In genomic region chr7:66429498-66430163, GRCh38 we compare ENCODE assay signal across 22 cellular contexts.
A peak's percentile ranks its signal among the peaks of the same experiment; 100 is the strongest.
DNase-seq lines count a peak whose midpoint lies in the region; ATAC-seq, FAIRE-seq and TF ChIP-seq lines count a peak whose summit lies in the region.
"Had no signal": no experiment of that assay in that cellular context is flagged by ENCODE, and none has a peak within 500 bp of the region (broad histone marks: within the 10 kb centered on the region; RNA-seq: fewer than 3 reads in every experiment).

No MANE protein-coding gene starts in this region.

- H2AK9ac ChIP-seq in IMR-90 (replicated peaks; ENCODE audit: low read depth, low read length, poor library complexity): no peak overlapping the region

- no peaks in the 10 kb centered on the region for H3K9me2 ChIP-seq in MM.1S (replicated peaks; ENCODE audit: insufficient read depth, low read length)

- no peak for TF ChIP-seq EP300 in A549 (IDR thresholded peaks at IDR 0.05)
- TF ChIP-seq EP300 in HepG2 (IDR thresholded peaks at IDR 0.05; ENCODE audit: low read depth in 2 of 2, low read length in 2 of 2): no peak
- no peak for TF ChIP-seq EP300 in HepG2 (CRISPR knock-in tag; IDR thresholded peaks at IDR 0.05; ENCODE audit: borderline replicate concordance)

- H2BK20ac ChIP-seq in IMR-90 (ENCODE audit: low read depth, low read length): no peak overlapping the region

- H3K9me3 ChIP-seq in A549 (no peaks in the 10 kb centered on the region), IMR-90 (ENCODE audit: control insufficient read depth, insufficient read depth, low read length) (no peaks in the 10 kb centered on the region), astrocyte (ENCODE audit: insufficient read depth, low read depth, low read length) (no peaks in the 10 kb centered on the region), HepG2 (ENCODE audit: low read length) (no peaks in the 10 kb centered on the region), MM.1S (replicated peaks; ENCODE audit: insufficient read depth, low read length) (no peaks in the 10 kb centered on the region)
- H3K9me3 ChIP-seq in CD4-positive, alpha-beta T cell (ENCODE audit: control insufficient read depth, low read length): no peaks in the 10 kb centered on the region
- H3K9me3 ChIP-seq: SJCRH30 had no signal

- H3K4me2 ChIP-seq in A549 (no peak overlapping the region), IMR-90 (ENCODE audit: low read depth, low read length) (no peak overlapping the region), astrocyte (ENCODE audit: low read length) (no peak overlapping the region), HepG2 (ENCODE audit: low read depth, low read length) (no peak overlapping the region), MM.1S (ENCODE audit: low read depth, low read length) (no peak overlapping the region)

- no peak overlapping the region for H2AK5ac ChIP-seq in IMR-90 (ENCODE audit: low read depth, low read length)

- H4K5ac ChIP-seq in IMR-90 (ENCODE audit: low read depth, low read length): no peak overlapping the region

- ATAC-seq in A549 (no peak; a peak in 1 of 6 replicates), IMR-90 (ENCODE audit: low read depth) (peak; percentile 24; the same call in 1 of the 2 replicates), HepG2 (no peak; the same call in 2 of the 3 replicates), HG03378 (IDR thresholded peaks at IDR 0.05; ENCODE audit: unreplicated experiment) (no peak)
- ATAC-seq in activated naive CD8-positive, alpha-beta T cell treated with anti-CD3 and anti-CD28 coated beads, Interleukin-2, amount 50 U/mL, for 24 hours: no peak
- ATAC-seq in CD4-positive, alpha-beta T cell (ENCODE audit: poor library complexity): no peak
- ATAC-seq: CD8-positive, alpha-beta T cell had no signal

- H3K27ac ChIP-seq in A549: no peak overlapping the region
- H3K27ac ChIP-seq in IMR-90 (ENCODE audit: insufficient read depth, low read length): no peak overlapping the region
- H3K27ac ChIP-seq in astrocyte (ENCODE audit: low read depth, low read length): no peak overlapping the region
- no peak overlapping the region for H3K27ac ChIP-seq in HepG2 (ENCODE audit: extremely low read length, insufficient read depth, low read length)
- no peak overlapping the region for H3K27ac ChIP-seq in MM.1S (ENCODE audit: low read length)
- H3K27ac ChIP-seq in CD4-positive, alpha-beta T cell (ENCODE audit: low read depth, low read length): no peak overlapping the region
- H3K27ac ChIP-seq: RWPE1, SJCRH30 had no signal

- in situ Hi-C loops in IMR-90 (cut with MboI; ENCODE audit: low sequenced_read_pairs): no loop called here
- in situ Hi-C loops in HepG2 (cut with HindIII; ENCODE audit: extremely low pct_ligation_motif_present, low pct_unique_long_range_greater_than_20kb): no loop called here

- H3K18ac ChIP-seq in IMR-90 (ENCODE audit: low read depth, low read length): no peak overlapping the region

- H4K8ac ChIP-seq in IMR-90 (ENCODE audit: low read depth in 2 of 2, low read length in 2 of 2): no peak overlapping the region

- no peak for TF ChIP-seq CTCF in A549 (IDR thresholded peaks at IDR 0.05)
- TF ChIP-seq CTCF in IMR-90 (conservative IDR thresholded peaks at IDR 0.05; ENCODE audit: low read depth, low read length): no peak
- no peak for TF ChIP-seq CTCF in astrocyte (IDR thresholded peaks at IDR 0.05; ENCODE audit: insufficient read depth, low read depth, low read length)
- TF ChIP-seq CTCF in HepG2 (CRISPR knock-in tag; IDR thresholded peaks at IDR 0.05): no peak
- no peak for TF ChIP-seq CTCF in MM.1S (IDR thresholded peaks at IDR 0.05; ENCODE audit: low read length)
- no peak for TF ChIP-seq CTCF in CD4-positive, alpha-beta T cell (IDR thresholded peaks at IDR 0.05)

- H3K36me3 Mint-ChIP-seq in astrocyte (ENCODE audit: low read depth, unreplicated experiment): peaks cover 13% of the 10 kb centered on the region
- no peaks in the 10 kb centered on the region for H3K36me3 Mint-ChIP-seq in activated naive CD8-positive, alpha-beta T cell treated with anti-CD3 and anti-CD28 coated beads, Interleukin-2, amount 50 U/mL, for 24 hours (ENCODE audit: low read depth)
- H3K36me3 Mint-ChIP-seq in CD4-positive, alpha-beta T cell (ENCODE audit: low read depth): peaks cover 36% of the 10 kb centered on the region

- no peaks in the 10 kb centered on the region for H3K79me2 ChIP-seq in astrocyte (ENCODE audit: insufficient read depth, low read length)
- no peaks in the 10 kb centered on the region for H3K79me2 ChIP-seq in HepG2 (ENCODE audit: insufficient read depth, low read length)
- no peaks in the 10 kb centered on the region for H3K79me2 ChIP-seq in MM.1S (ENCODE audit: low read length)

- H3K36me3 ChIP-seq in IMR-90 (ENCODE audit: control insufficient read depth, insufficient read depth, low read length) (0 out of 2 replicates have a peak, but pooled peaks cover 1% of the 10 kb centered on the region), astrocyte (ENCODE audit: insufficient read depth, low read length) (no peaks in the 10 kb centered on the region), HepG2 (replicated peaks in 1 of 2; ENCODE audit: control insufficient read depth in 1 of 2, insufficient read depth in 2 of 2, low read length in 2 of 2) (peaks cover 8 to 10% of the 10 kb centered on the region in 2 experiments), MM.1S (replicated peaks; ENCODE audit: insufficient read depth, low read length) (no peaks in the 10 kb centered on the region)
- H3K36me3 ChIP-seq: SJCRH30 had no signal

- intact Hi-C loops in IMR-90 (cut with micrococcal nuclease) (no loop called here), HepG2 (cut with micrococcal nuclease; ENCODE audit: unreplicated experiment) (no loop called here)
- intact Hi-C loops in CD4-positive, alpha-beta T cell (cut with DNase I, micrococcal nuclease): no loop called here

- no peaks in the 10 kb centered on the region for H4K20me1 ChIP-seq in IMR-90 (ENCODE audit: insufficient read depth, low read length)
- H4K20me1 ChIP-seq in astrocyte (ENCODE audit: insufficient read depth, low read length): no peaks in the 10 kb centered on the region
- no peaks in the 10 kb centered on the region for H4K20me1 ChIP-seq in HepG2 (ENCODE audit: insufficient read depth, low read length)
- no peaks in the 10 kb centered on the region for H4K20me1 ChIP-seq in MM.1S (ENCODE audit: insufficient read depth, low read length)

- no peaks in the 10 kb centered on the region for H3F3A ChIP-seq in MM.1S (ENCODE audit: insufficient read depth, low read length)

- TF ChIP-seq RAD21 in A549 (conservative IDR thresholded peaks at IDR 0.05 in 1 of 2, IDR thresholded peaks at IDR 0.05 in 1 of 2): no peak
- no peak for TF ChIP-seq RAD21 in IMR-90 (IDR thresholded peaks at IDR 0.05; ENCODE audit: low read length)
- no peak for TF ChIP-seq RAD21 in HepG2 (CRISPR knock-in tag; IDR thresholded peaks at IDR 0.05)

- BruUV-seq in IMR-90 (replicated peaks; lab: Mats Ljungman, UMichigan): no TSS peak
- no TSS peak for BruUV-seq in HepG2 (replicated peaks; lab: Mats Ljungman, UMichigan)

- H3K4ac ChIP-seq in IMR-90 (ENCODE audit: low read depth, low read length): no peak overlapping the region

- H3K9me3 Mint-ChIP-seq in astrocyte (ENCODE audit: unreplicated experiment): no peaks in the 10 kb centered on the region
- H3K9me3 Mint-ChIP-seq in activated naive CD8-positive, alpha-beta T cell treated with anti-CD3 and anti-CD28 coated beads, Interleukin-2, amount 50 U/mL, for 24 hours: no peaks in the 10 kb centered on the region
- no peaks in the 10 kb centered on the region for H3K9me3 Mint-ChIP-seq in CD4-positive, alpha-beta T cell
- H3K9me3 Mint-ChIP-seq: CD8-positive, alpha-beta T cell; HFFc6 had no signal

- 0 out of 2 replicates have a peak, but pooled peaks cover 4% of the 10 kb centered on the region for H3K9me1 ChIP-seq in IMR-90 (ENCODE audit: insufficient read depth, low read length)

- CTCF ChIA-PET in A549 (lab: Yijun Ruan, JAX): interaction anchor here (1.0 to 1.7 kb wide), 2 partner anchors 16 to 23 kb away, joined by 3 to 5 read pairs; no protein-coding TSS in a partner anchor
- CTCF ChIA-PET in IMR-90 (lab: Yijun Ruan, JAX): interaction anchor here (0.6 kb wide), 1 partner anchor 10 kb away, joined by 3 read pairs; no protein-coding TSS in a partner anchor
- CTCF ChIA-PET in HepG2 (lab: Yijun Ruan, JAX; ENCODE audit: low intra/inter-chr PET ratio, low total read pairs): no interaction called here
- CTCF ChIA-PET in CD4-positive, alpha-beta T cell (lab: Charles Lee): no interaction called here

- TF ChIP-seq POLR2A in A549 (IDR thresholded peaks at IDR 0.05; ENCODE audit: low read length): no peak
- TF ChIP-seq POLR2A in IMR-90 (IDR thresholded peaks at IDR 0.05; ENCODE audit: low read depth, low read length): no peak
- no peak for TF ChIP-seq POLR2A in HepG2 (IDR thresholded peaks at IDR 0.05; ENCODE audit: insufficient read depth in 1 of 2, low read depth in 2 of 2, low read length in 2 of 2)

- H2AFZ ChIP-seq in IMR-90 (replicated peaks; ENCODE audit: low read length, poor library complexity): no peak overlapping the region
- no peak overlapping the region for H2AFZ ChIP-seq in astrocyte (ENCODE audit: low read depth, low read length)
- no peak overlapping the region for H2AFZ ChIP-seq in HepG2 (ENCODE audit: low read length)
- H2AFZ ChIP-seq in MM.1S (ENCODE audit: low read length): no peak overlapping the region

- no peak overlapping the region for H3K9ac ChIP-seq in IMR-90 (ENCODE audit: low read depth, low read length)
- H3K9ac ChIP-seq in astrocyte (ENCODE audit: low read length): no peak overlapping the region
- no peak overlapping the region for H3K9ac ChIP-seq in HepG2 (ENCODE audit: insufficient read depth, low read depth, low read length)
- H3K9ac ChIP-seq in MM.1S (ENCODE audit: low read length): no peak overlapping the region

- H3K4me1 Mint-ChIP-seq in astrocyte (ENCODE audit: low read depth, unreplicated experiment): peaks cover 18% of the 10 kb centered on the region
- no peaks in the 10 kb centered on the region for H3K4me1 Mint-ChIP-seq in activated naive CD8-positive, alpha-beta T cell treated with anti-CD3 and anti-CD28 coated beads, Interleukin-2, amount 50 U/mL, for 24 hours
- no peaks in the 10 kb centered on the region for H3K4me1 Mint-ChIP-seq in CD4-positive, alpha-beta T cell (ENCODE audit: low read depth)

- no peaks in the 10 kb centered on the region for H3K79me1 ChIP-seq in IMR-90 (ENCODE audit: low read depth in 1 of 2, low read length in 2 of 2)

- no peak overlapping the region for H2BK5ac ChIP-seq in IMR-90 (ENCODE audit: low read depth, low read length, poor library complexity, severe bottlenecking)

- H4K91ac ChIP-seq in IMR-90 (ENCODE audit: insufficient read depth, low read depth, low read length): no peak overlapping the region

- no peak overlapping the region for H3K14ac ChIP-seq in IMR-90 (replicated peaks; ENCODE audit: low read depth, low read length)

- H3K56ac ChIP-seq in IMR-90 (ENCODE audit: extremely low read depth, insufficient read depth, low read length): no peak overlapping the region

- no peak overlapping the region for H3K23ac ChIP-seq in IMR-90 (ENCODE audit: low read depth, low read length)

- H3K4me1 ChIP-seq in A549: peaks cover 10% of the 10 kb centered on the region
- peaks cover 4% of the 10 kb centered on the region; the same call in 1 of the 2 replicates for H3K4me1 ChIP-seq in IMR-90 (ENCODE audit: control insufficient read depth, insufficient read depth, low read length)
- peaks cover 4% of the 10 kb centered on the region for H3K4me1 ChIP-seq in astrocyte (ENCODE audit: insufficient read depth, low read length)
- H3K4me1 ChIP-seq in HepG2 (ENCODE audit: insufficient read depth, low read length): peaks cover 37% of the 10 kb centered on the region
- H3K4me1 ChIP-seq in MM.1S (ENCODE audit: low read length): no peaks in the 10 kb centered on the region
- H3K4me1 ChIP-seq: SJCRH30 had no signal

- H2BK15ac ChIP-seq in IMR-90 (ENCODE audit: low read depth, low read length): no peak overlapping the region

- H2BK120ac ChIP-seq in IMR-90 (ENCODE audit: low read depth, low read length): no peak overlapping the region

- no peaks in the 10 kb centered on the region for H3K27me3 ChIP-seq in IMR-90 (ENCODE audit: control insufficient read depth, insufficient read depth, low read length)
- H3K27me3 ChIP-seq in astrocyte (ENCODE audit: insufficient read depth, low read length): no peaks in the 10 kb centered on the region
- H3K27me3 ChIP-seq in HepG2 (ENCODE audit: control insufficient read depth in 1 of 2, insufficient read depth in 2 of 2, low read length in 2 of 2): no peaks in the 10 kb centered on the region
- H3K27me3 ChIP-seq in MM.1S (replicated peaks; ENCODE audit: insufficient read depth, low read length): no peaks in the 10 kb centered on the region
- H3K27me3 ChIP-seq in CD4-positive, alpha-beta T cell (ENCODE audit: control insufficient read depth, insufficient read depth, low read length): no peaks in the 10 kb centered on the region
- H3K27me3 ChIP-seq: SJCRH30 had no signal

- FAIRE-seq in A549 (lab: Jason Lieb, UNC): no peak
- FAIRE-seq in astrocyte (lab: Jason Lieb, UNC): no peak
- peak; percentile 18 for FAIRE-seq in HepG2 (lab: Jason Lieb, UNC)
- FAIRE-seq: D721Med had no signal

- WGBS in A549 (ENCODE audit: missing lambda C conversion rate): 78% methylated on average over 4 of the region's 4 CpGs
- WGBS in IMR-90 (ENCODE audit: extremely low coverage in 2 of 2, insufficient read length in 1 of 2), 2 experiments: no CpG with 5 or more reads among the region's 4 CpGs
- WGBS in HepG2 (ENCODE audit: low lambda C conversion rate): 100% methylated on average over 4 of the region's 4 CpGs

- H3K4me3 ChIP-seq in A549 (no peak overlapping the region), IMR-90 (ENCODE audit: insufficient read depth, low read depth, low read length) (no peak overlapping the region), astrocyte (ENCODE audit: insufficient read depth, low read depth, low read length) (no peak overlapping the region), HepG2 (replicated peaks in 1 of 3; ENCODE audit: insufficient read depth in 1 of 3, low read depth in 2 of 3, low read length in 3 of 3) (no peak overlapping the region), MM.1S (ENCODE audit: low read length) (no peak overlapping the region)
- H3K4me3 ChIP-seq: SJCRH30 had no signal

- DNase-seq in A549 (ENCODE audit: low read depth in 1 of 2, low spot score in 1 of 2) (no peak), IMR-90 (no peak), astrocyte (ENCODE audit: low read depth) (peak; percentile 5), HepG2 (ENCODE audit: low spot score) (peak; percentile 23), MM.1S (no peak)
- DNase-seq in activated naive CD8-positive, alpha-beta T cell treated with anti-CD3 and anti-CD28 coated beads, Interleukin-2, amount 50 U/mL, for 24 hours: no peak
- no peak for DNase-seq in CD4-positive, alpha-beta T cell
- DNase-seq: 8988T; CD8-positive, alpha-beta T cell; DND-41; GOT3; HFFc6; NCI-H1417 treated with DMSO at 0.1 percent for 48 hours; NCI-H2029; NCI-H2171; NCI-H446; NCI-H69; NK-92 treated with Interleukin-12 subunit alpha and Interleukin-12 subunit beta, amount 100 ng/mL, for 24 hours; SJCRH30 had no signal

- no peaks in the 10 kb centered on the region for H3K27me3 Mint-ChIP-seq in astrocyte (ENCODE audit: low read depth, unreplicated experiment)
- H3K27me3 Mint-ChIP-seq in activated naive CD8-positive, alpha-beta T cell treated with anti-CD3 and anti-CD28 coated beads, Interleukin-2, amount 50 U/mL, for 24 hours: no peaks in the 10 kb centered on the region
- H3K27me3 Mint-ChIP-seq in CD4-positive, alpha-beta T cell: no peaks in the 10 kb centered on the region

- POLR2A ChIA-PET in A549 (lab: Yijun Ruan, JAX) (interaction anchor here (0.6 kb wide), 1 partner anchor 186 kb away, joined by 4 read pairs; no protein-coding TSS in a partner anchor), IMR-90 (lab: Charles Lee; ENCODE audit: unreplicated experiment) (no interaction called here), HepG2 (lab: Yijun Ruan, JAX) (interaction anchor here (0.9 to 1.3 kb wide), 2 partner anchors 11 to 64 kb away, joined by 3 to 6 read pairs; no protein-coding TSS in a partner anchor)
- POLR2A ChIA-PET in CD4-positive, alpha-beta T cell (lab: Charles Lee): no interaction called here

- H3K4me3 Mint-ChIP-seq in astrocyte (ENCODE audit: unreplicated experiment): no peak overlapping the region
- no peak overlapping the region for H3K4me3 Mint-ChIP-seq in activated naive CD8-positive, alpha-beta T cell treated with anti-CD3 and anti-CD28 coated beads, Interleukin-2, amount 50 U/mL, for 24 hours
- no peak overlapping the region for H3K4me3 Mint-ChIP-seq in CD4-positive, alpha-beta T cell
- H3K4me3 Mint-ChIP-seq: CD8-positive, alpha-beta T cell; HFFc6 had no signal

- dilution Hi-C loops in IMR-90 (cut with HindIII; ENCODE audit: low sequenced_read_pairs, unreplicated experiment): no loop called here

- H3K27ac Mint-ChIP-seq in astrocyte (ENCODE audit: unreplicated experiment): peak overlapping the region; percentile 3
- no peak overlapping the region for H3K27ac Mint-ChIP-seq in activated naive CD8-positive, alpha-beta T cell treated with anti-CD3 and anti-CD28 coated beads, Interleukin-2, amount 50 U/mL, for 24 hours
- H3K27ac Mint-ChIP-seq in CD4-positive, alpha-beta T cell: no peak overlapping the region
- H3K27ac Mint-ChIP-seq: CD8-positive, alpha-beta T cell; HFFc6 had no signal

Comparison
In these comparisons a context has a peak if more than half of its experiments do, and no peak if none do; other contexts are left out.
1. DNase-seq: peak in astrocyte (single experiment) and HepG2 (single experiment); none in A549 (0 of 2), IMR-90 (single experiment), activated naive CD8-positive, alpha-beta T cell treated with anti-CD3 and anti-CD28 coated beads, Interleukin-2, amount 50 U/mL, for 24 hours (single experiment), MM.1S (single experiment) and CD4-positive, alpha-beta T cell (0 of 10).
2. CTCF ChIA-PET loops: an anchor here in A549 (1.0 to 1.7 kb wide) and IMR-90 (0.6 kb wide); none called in HepG2 and CD4-positive, alpha-beta T cell.
3. POLR2A ChIA-PET loops: an anchor here in A549 (0.6 kb wide) and HepG2 (0.9 to 1.3 kb wide); none called in IMR-90 and CD4-positive, alpha-beta T cell.